ENCODE assay signal across 8 cellular contexts in genomic region chr7:129055294-129055816, GRCh38. TPM values are rescaled to one million over a fixed set of nuclear protein-coding genes. Genes with fewer than 3 reads are reported as not detected.
DNase-seq lines count a peak whose midpoint lies in the region; ATAC-seq and TF ChIP-seq lines count a peak whose summit lies in the region.

No MANE protein-coding gene starts in this region.

- DNase-seq in activated CD8-positive, alpha-beta T cell treated with anti-CD3 and anti-CD28 coated beads for 36 hours = no peak
- DNase-seq in left ventricle myocardium superior (no peak), midbrain (lab: John Stamatoyannopoulos, UW) (no peak)
- DNase-seq in stimulated activated effector memory CD8-positive, alpha-beta T cell treated with anti-CD3 and anti-CD28 coated beads, Interleukin-12 subunit alpha, Interleukin-12 subunit beta, amount 100 ng/mL, for 72 hours (ENCODE audit: low spot score in 2 of 2) = no peak
- DNase-seq in activated effector memory CD4-positive, alpha-beta T cell treated with anti-CD3 and anti-CD28 coated beads, Interleukin-2, amount 50 U/mL, for 16 hours = no peak

- H3K27ac Mint-ChIP-seq in activated CD8-positive, alpha-beta T cell treated with anti-CD3 and anti-CD28 coated beads for 36 hours = peak overlapping the region; percentile 99
- peak overlapping the region; percentile 99 for H3K27ac Mint-ChIP-seq in stimulated activated effector memory CD8-positive, alpha-beta T cell treated with anti-CD3 and anti-CD28 coated beads, Interleukin-12 subunit alpha, Interleukin-12 subunit beta, amount 100 ng/mL, for 72 hours

- POLR2A ChIA-PET in activated CD8-positive, alpha-beta T cell treated with anti-CD3 and anti-CD28 coated beads for 36 hours (lab: Charles Lee) = interaction anchor here (1.2 to 1.8 kb wide), 7 partner anchors 9 to 116 kb away, joined by 3 to 11 read pairs (median 5); no protein-coding TSS in a partner anchor

- no peaks in the 10 kb centered on the region for H3K9me3 Mint-ChIP-seq in activated CD8-positive, alpha-beta T cell treated with anti-CD3 and anti-CD28 coated beads for 36 hours
- no peaks in the 10 kb centered on the region for H3K9me3 Mint-ChIP-seq in stimulated activated effector memory CD8-positive, alpha-beta T cell treated with anti-CD3 and anti-CD28 coated beads, Interleukin-12 subunit alpha, Interleukin-12 subunit beta, amount 100 ng/mL, for 72 hours

- ATAC-seq in GM18870 (IDR thresholded peaks at IDR 0.05; ENCODE audit: unreplicated experiment) = peak; percentile 14
- peak; percentile 15 for ATAC-seq in HG02970 (IDR thresholded peaks at IDR 0.05; ENCODE audit: low FRiP score, unreplicated experiment)
- ATAC-seq in activated CD8-positive, alpha-beta T cell treated with anti-CD3 and anti-CD28 coated beads for 36 hours = peak; percentile 12
- ATAC-seq in left ventricle myocardium superior = peak; percentile 36
- peak; percentile 45 for ATAC-seq in stimulated activated effector memory CD8-positive, alpha-beta T cell treated with anti-CD3 and anti-CD28 coated beads, Interleukin-12 subunit alpha, Interleukin-12 subunit beta, amount 100 ng/mL, for 72 hours
- no peak for ATAC-seq in GM19328 (IDR thresholded peaks at IDR 0.05; ENCODE audit: unreplicated experiment)

- intact Hi-C loops in activated CD8-positive, alpha-beta T cell treated with anti-CD3 and anti-CD28 coated beads for 36 hours (cut with micrococcal nuclease) = no loop called here
- intact Hi-C loops in left ventricle myocardium superior (cut with micrococcal nuclease) = no loop called here

- H3K27me3 Mint-ChIP-seq in activated CD8-positive, alpha-beta T cell treated with anti-CD3 and anti-CD28 coated beads for 36 hours = no peaks in the 10 kb centered on the region

- H3K4me3 Mint-ChIP-seq in activated CD8-positive, alpha-beta T cell treated with anti-CD3 and anti-CD28 coated beads for 36 hours = peak overlapping the region; percentile 90
- peak overlapping the region; percentile 95 for H3K4me3 Mint-ChIP-seq in stimulated activated effector memory CD8-positive, alpha-beta T cell treated with anti-CD3 and anti-CD28 coated beads, Interleukin-12 subunit alpha, Interleukin-12 subunit beta, amount 100 ng/mL, for 72 hours

- CTCF ChIA-PET in activated CD8-positive, alpha-beta T cell treated with anti-CD3 and anti-CD28 coated beads for 36 hours (lab: Charles Lee) = interaction anchor here (0.7 to 3.6 kb wide), 4 partner anchors 11 to 79 kb away, joined by 3 to 14 read pairs (median 4); no protein-coding TSS in a partner anchor

- H3K4me1 Mint-ChIP-seq in activated CD8-positive, alpha-beta T cell treated with anti-CD3 and anti-CD28 coated beads for 36 hours (ENCODE audit: low read depth) = peaks cover 23% of the 10 kb centered on the region
- H3K4me1 Mint-ChIP-seq in stimulated activated effector memory CD8-positive, alpha-beta T cell treated with anti-CD3 and anti-CD28 coated beads, Interleukin-12 subunit alpha, Interleukin-12 subunit beta, amount 100 ng/mL, for 72 hours = peaks cover 27% of the 10 kb centered on the region

- no peak for TF ChIP-seq CTCF in activated CD8-positive, alpha-beta T cell treated with anti-CD3 and anti-CD28 coated beads for 36 hours (IDR thresholded peaks at IDR 0.05)

- peaks cover 15% of the 10 kb centered on the region for H3K36me3 Mint-ChIP-seq in activated CD8-positive, alpha-beta T cell treated with anti-CD3 and anti-CD28 coated beads for 36 hours (ENCODE audit: low read depth)
- peaks cover 30% of the 10 kb centered on the region for H3K36me3 Mint-ChIP-seq in stimulated activated effector memory CD8-positive, alpha-beta T cell treated with anti-CD3 and anti-CD28 coated beads, Interleukin-12 subunit alpha, Interleukin-12 subunit beta, amount 100 ng/mL, for 72 hours

RNA-seq across cellular contexts. Expression of gene TNPO3, which starts 0.4 kb away (rescaled TPM):
- 10 to 100 TPM; 58.4 to 59.3 TPM for total RNA-seq in activated CD8-positive, alpha-beta T cell treated with anti-CD3 and anti-CD28 coated beads for 36 hours
- total RNA-seq in left ventricle myocardium superior = 38.0 TPM
